27 cellular contexts compared by ENCODE assay signal in genomic region chr1:3278416-3279181, GRCh38.
"Had no signal": no experiment of that assay in that cellular context is flagged by ENCODE, and none has a peak within 500 bp of the region (broad histone marks: within the 10 kb centered on the region; RNA-seq: fewer than 3 reads in every experiment).

No MANE protein-coding gene starts in this region.

- ATAC-seq: left lobe of liver; mucosa of descending colon; pancreas; stimulated activated effector memory CD8-positive, alpha-beta T cell treated with anti-CD3 and anti-CD28 coated beads, Interleukin-12 subunit alpha, Interleukin-12 subunit beta, amount 100 ng/mL, for 72 hours had no signal

- H3K4me2 ChIP-seq: smooth muscle cell had no signal

- FAIRE-seq: colon, frontal cortex, pancreas, urothelium cell line had no signal

- H3K27me3 ChIP-seq: neutrophil, pancreas, tibial artery, upper lobe of left lung had no signal

- H3K4me1 Mint-ChIP-seq: immature natural killer cell; naive B cell; stimulated activated effector memory CD8-positive, alpha-beta T cell treated with anti-CD3 and anti-CD28 coated beads, Interleukin-12 subunit alpha, Interleukin-12 subunit beta, amount 100 ng/mL, for 72 hours had no signal

- H3K27ac Mint-ChIP-seq: immature natural killer cell; mesothelial cell of epicardium; nephron progenitor cell; stimulated activated effector memory CD8-positive, alpha-beta T cell treated with anti-CD3 and anti-CD28 coated beads, Interleukin-12 subunit alpha, Interleukin-12 subunit beta, amount 100 ng/mL, for 72 hours had no signal

- H3K27ac ChIP-seq: neutrophil, stomach, upper lobe of left lung had no signal

- H3K9me3 ChIP-seq: mucosa of descending colon, neutrophil, pancreas, stomach, tibial artery, upper lobe of left lung had no signal

- H3K4me3 Mint-ChIP-seq: immature natural killer cell; mesothelial cell of epicardium; naive B cell; nephron progenitor cell; stimulated activated effector memory CD8-positive, alpha-beta T cell treated with anti-CD3 and anti-CD28 coated beads, Interleukin-12 subunit alpha, Interleukin-12 subunit beta, amount 100 ng/mL, for 72 hours had no signal

- DNase-seq: cerebellar nuclear complex; dorsolateral prefrontal cortex; effector CD4-positive, alpha-beta T cell; immature natural killer cell; islet precursor cell; kidney glomerular epithelial cell; mesenchymal stem cell; mucosa of descending colon; naive B cell; nephron progenitor cell; retina; stimulated activated CD4-positive, alpha-beta T cell treated with anti-CD3 and anti-CD28 coated beads, Interleukin-12 subunit alpha, Interleukin-12 subunit beta, amount 100 ng/mL, for 4 hours; stimulated activated CD4-positive, alpha-beta T cell treated with anti-CD3 and anti-CD28 coated beads, Interleukin-1b, Interleukin-23, amount 100 ng/mL, for 48 hours; stimulated activated CD4-positive, alpha-beta T cell treated with anti-CD3 and anti-CD28 coated beads, Interleukin-4, amount 100 ng/mL, for 24 hours; stimulated activated naive CD4-positive, alpha-beta T cell treated with Interleukin-2 at 50 U/mL for 16 hours; stomach; tibial artery had no signal

- H3K4me3 ChIP-seq: dorsolateral prefrontal cortex, mucosa of descending colon, pancreas, smooth muscle cell, stomach, tibial artery, upper lobe of left lung had no signal

- H3K9me3 Mint-ChIP-seq: immature natural killer cell; mesothelial cell of epicardium; naive B cell; nephron progenitor cell; stimulated activated effector memory CD8-positive, alpha-beta T cell treated with anti-CD3 and anti-CD28 coated beads, Interleukin-12 subunit alpha, Interleukin-12 subunit beta, amount 100 ng/mL, for 72 hours had no signal

- H3K36me3 Mint-ChIP-seq: immature natural killer cell; mesothelial cell of epicardium; naive B cell; stimulated activated effector memory CD8-positive, alpha-beta T cell treated with anti-CD3 and anti-CD28 coated beads, Interleukin-12 subunit alpha, Interleukin-12 subunit beta, amount 100 ng/mL, for 72 hours had no signal

- H3K36me3 ChIP-seq: neutrophil, pancreas, tibial artery, upper lobe of left lung had no signal
